ENCODE assay signal across 20 cellular contexts in the genomic region with DNA sequence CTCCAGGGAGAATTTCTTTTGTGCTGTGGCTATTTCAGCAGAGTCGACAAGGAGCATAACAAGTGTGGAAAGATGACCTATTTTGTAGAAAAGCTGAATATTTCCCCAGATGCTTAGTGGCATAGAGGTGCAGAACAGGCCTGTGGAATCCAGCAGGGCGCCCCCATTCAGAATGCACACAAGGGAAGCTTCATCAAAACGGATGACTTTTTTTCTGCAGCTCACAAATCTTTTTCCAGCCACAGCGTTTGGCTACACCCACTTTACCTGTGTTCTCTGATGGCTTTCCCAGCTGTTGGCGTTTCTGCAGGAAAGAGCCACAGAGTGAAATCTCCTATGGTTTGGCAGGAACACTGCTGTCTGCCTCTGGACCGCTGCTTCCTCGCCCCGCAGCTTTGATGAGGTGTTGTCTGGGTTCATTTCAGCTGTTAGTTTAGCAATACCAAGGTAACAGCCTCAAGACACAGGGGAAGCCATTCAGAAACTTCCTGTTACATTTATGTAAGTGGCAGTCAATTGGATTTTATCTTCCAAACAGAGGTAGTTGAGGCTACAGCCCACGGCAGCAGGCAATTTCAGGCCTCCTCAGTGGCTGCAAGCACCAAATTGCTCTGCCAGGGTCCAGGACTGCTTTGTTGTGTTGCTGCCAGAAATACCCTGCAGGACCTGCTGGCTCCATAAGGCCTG.
DNase-seq lines count a peak whose midpoint lies in the region; ATAC-seq, FAIRE-seq and TF ChIP-seq lines count a peak whose summit lies in the region.
"Had no signal": no experiment of that assay in that cellular context is flagged by ENCODE, and none has a peak within 500 bp of the region (broad histone marks: within the 10 kb centered on the region; RNA-seq: fewer than 3 reads in every experiment).

No MANE protein-coding gene starts in this region.

- POLR2A ChIA-PET in HepG2 (lab: Yijun Ruan, JAX) = no interaction called here

- no peak overlapping the region for H2AFZ ChIP-seq in HepG2 (ENCODE audit: low read length)

- H3K27me3 ChIP-seq in HepG2 (ENCODE audit: control insufficient read depth in 1 of 2, insufficient read depth in 2 of 2, low read length in 2 of 2) (no peaks in the 10 kb centered on the region; a peak in 1 of 5 replicates), right lobe of liver (no peaks in the 10 kb centered on the region), bronchial epithelial cell (ENCODE audit: control insufficient read depth, insufficient read depth, low read length) (no peaks in the 10 kb centered on the region), upper lobe of right lung (no peaks in the 10 kb centered on the region)
- H3K27me3 ChIP-seq: Peyer's patch had no signal

- ATAC-seq in HepG2 (no peak), right lobe of liver (no peak), upper lobe of right lung (no peak), HG02885 (IDR thresholded peaks at IDR 0.05; ENCODE audit: poor library complexity, unreplicated experiment) (no peak)
- ATAC-seq: GM12878, left colon, mucosa of descending colon had no signal

- TF ChIP-seq EP300 in HepG2 (IDR thresholded peaks at IDR 0.05; ENCODE audit: low read depth in 2 of 2, low read length in 2 of 2) = no peak
- TF ChIP-seq EP300 in HepG2 (CRISPR knock-in tag; IDR thresholded peaks at IDR 0.05; ENCODE audit: borderline replicate concordance) = no peak

- H3K9me3 ChIP-seq in HepG2 (ENCODE audit: low read length) (no peaks in the 10 kb centered on the region), right lobe of liver (no peaks in the 10 kb centered on the region), upper lobe of right lung (no peaks in the 10 kb centered on the region)
- H3K9me3 ChIP-seq: mucosa of descending colon, Peyer's patch, thoracic aorta had no signal

- FAIRE-seq in HepG2 (lab: Jason Lieb, UNC) (no peak), bronchial epithelial cell (lab: Jason Lieb, UNC) (no peak)
- FAIRE-seq: GM12878, H1 had no signal

- no peak overlapping the region for H3K9ac ChIP-seq in HepG2 (ENCODE audit: insufficient read depth, low read depth, low read length)

- 0 out of 2 replicates have a peak, but pooled peaks cover 4% of the 10 kb centered on the region for H3K4me1 ChIP-seq in HepG2 (ENCODE audit: insufficient read depth, low read length)
- H3K4me1 ChIP-seq in right lobe of liver = no peaks in the 10 kb centered on the region
- H3K4me1 ChIP-seq in upper lobe of right lung = peaks cover 6% of the 10 kb centered on the region
- H3K4me1 ChIP-seq: Peyer's patch had no signal

- H3K27ac ChIP-seq in HepG2 (ENCODE audit: extremely low read length, insufficient read depth, low read length) = no peak overlapping the region
- H3K27ac ChIP-seq in right lobe of liver = no peak overlapping the region
- H3K27ac ChIP-seq in upper lobe of right lung = peak overlapping the region; percentile 15
- H3K27ac ChIP-seq: Peyer's patch, thoracic aorta had no signal

- H3K4me3 ChIP-seq in HepG2 (replicated peaks in 1 of 3; ENCODE audit: insufficient read depth in 1 of 3, low read depth in 2 of 3, low read length in 3 of 3) (no peak overlapping the region), right lobe of liver (no peak overlapping the region), bronchial epithelial cell (ENCODE audit: low read depth, low read length) (no peak overlapping the region), upper lobe of right lung (no peak overlapping the region)
- H3K4me3 ChIP-seq: GM12878, mucosa of descending colon, Peyer's patch, thoracic aorta had no signal

- no TSS peak for BruUV-seq in HepG2 (replicated peaks; lab: Mats Ljungman, UMichigan)

- TF ChIP-seq RAD21 in HepG2 (CRISPR knock-in tag; IDR thresholded peaks at IDR 0.05) = no peak

- WGBS in HepG2 (ENCODE audit: low lambda C conversion rate) = 95% methylated on average over 8 of the region's 9 CpGs
- WGBS in right lobe of liver (ENCODE audit: insufficient coverage, low coverage, low lambda C conversion rate, missing lambda C conversion rate) = 88% methylated on average over 6 of the region's 9 CpGs

- H3K36me3 ChIP-seq in HepG2 (replicated peaks in 1 of 2; ENCODE audit: control insufficient read depth in 1 of 2, insufficient read depth in 2 of 2, low read length in 2 of 2) (peaks cover 15 to 48% of the 10 kb centered on the region in 2 experiments; a peak in 4 of 5 replicates), right lobe of liver (peaks cover 0 to 21% (median 0%) of the 10 kb centered on the region in 4 donors), bronchial epithelial cell (ENCODE audit: control insufficient read depth, insufficient read depth, low read length) (no peaks in the 10 kb centered on the region), upper lobe of right lung (peaks cover 31% of the 10 kb centered on the region)
- H3K36me3 ChIP-seq: thoracic aorta had no signal

- DNase-seq in HepG2 (ENCODE audit: low spot score) (no peak), right lobe of liver (no peak), NCI-H2029 (lab: John Stamatoyannopoulos, UW) (peak; percentile 51), bronchial epithelial cell (ENCODE audit: low read depth) (peak; percentile 7), upper lobe of right lung (no peak), posterior vena cava (ENCODE audit: low spot score) (no peak)
- no peak for DNase-seq in stimulated activated CD4-positive, alpha-beta T cell treated with anti-CD3 and anti-CD28 coated beads, Interleukin-15, amount 100 ng/mL, for 24 hours
- DNase-seq: activated gamma-delta T cell; effector CD4-positive, alpha-beta T cell; EL; hippocampal formation; left colon; mucosa of descending colon; NCI-H1092; Peyer's patch; stimulated activated CD4-positive, alpha-beta T cell treated with anti-CD3 and anti-CD28 coated beads, Interleukin-4, amount 100 ng/mL, for 24 hours had no signal

- in situ Hi-C loops in HepG2 (cut with HindIII; ENCODE audit: extremely low pct_ligation_motif_present, low pct_unique_long_range_greater_than_20kb) = no loop called here

- no peaks in the 10 kb centered on the region for H3K79me2 ChIP-seq in HepG2 (ENCODE audit: insufficient read depth, low read length)

- TF ChIP-seq POLR2A in HepG2 (IDR thresholded peaks at IDR 0.05; ENCODE audit: insufficient read depth in 1 of 2, low read depth in 2 of 2, low read length in 2 of 2) (no peak), right lobe of liver (IDR thresholded peaks at IDR 0.05) (no peak)

- TF ChIP-seq CTCF in HepG2 (CRISPR knock-in tag; IDR thresholded peaks at IDR 0.05) (no peak), right lobe of liver (IDR thresholded peaks at IDR 0.05) (no peak), bronchial epithelial cell (IDR thresholded peaks at IDR 0.05; ENCODE audit: insufficient read depth, low read length, severe bottlenecking) (no peak), upper lobe of right lung (IDR thresholded peaks at IDR 0.05) (no peak)

- H4K20me1 ChIP-seq in HepG2 (ENCODE audit: insufficient read depth, low read length) = no peaks in the 10 kb centered on the region

- CTCF ChIA-PET in HepG2 (lab: Yijun Ruan, JAX; ENCODE audit: low intra/inter-chr PET ratio, low total read pairs) = no interaction called here

- intact Hi-C loops in HepG2 (cut with micrococcal nuclease; ENCODE audit: unreplicated experiment) = no loop called here
- intact Hi-C loops in right lobe of liver (cut with DNase I) = no loop called here
- intact Hi-C loops in upper lobe of right lung (cut with DNase I) = no loop called here
- intact Hi-C loops in posterior vena cava (cut with DNase I) = no loop called here

- H3K4me2 ChIP-seq in HepG2 (ENCODE audit: low read depth, low read length) = no peak overlapping the region

TF ChIP-seq in HepG2, 621 proteins besides CTCF, POLR2A, EP300 and RAD21:
- TF ChIP-seq RBM22 (optimal IDR thresholded peaks at IDR 0.05; ENCODE audit: low read length) (peak; percentile 25), KDM2A (CRISPR knock-in tag; IDR thresholded peaks at IDR 0.05; ENCODE audit: borderline replicate concordance, low read depth) (no peak), ZNF451 (CRISPR knock-in tag; IDR thresholded peaks at IDR 0.05) (no peak), PITX1 (CRISPR knock-in tag; IDR thresholded peaks at IDR 0.05) (no peak)
- TF ChIP-seq, protein P1, sequence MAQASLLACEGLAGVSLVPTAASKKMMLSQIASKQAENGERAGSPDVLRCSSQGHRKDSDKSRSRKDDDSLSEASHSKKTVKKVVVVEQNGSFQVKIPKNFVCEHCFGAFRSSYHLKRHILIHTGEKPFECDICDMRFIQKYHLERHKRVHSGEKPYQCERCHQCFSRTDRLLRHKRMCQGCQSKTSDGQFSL (CRISPR knock-in tag; IDR thresholded peaks at IDR 0.05) = no peak
TF ChIP-seq in HepG2: peak in this region for 1.

Comparison
In these comparisons a context has a peak if more than half of its experiments do, and no peak if none do; other contexts are left out.
1. DNase-seq: peak in NCI-H2029 (single experiment) and bronchial epithelial cell (single experiment); none in HepG2 (single experiment), right lobe of liver (0 of 3), upper lobe of right lung (single experiment), posterior vena cava (single experiment) and stimulated activated CD4-positive, alpha-beta T cell treated with anti-CD3 and anti-CD28 coated beads, Interleukin-15, amount 100 ng/mL, for 24 hours (single experiment).